Comparison of ENCODE assay signal across 9 cellular contexts in genomic region chr1:26827205-26827604, GRCh38. TPM values are rescaled to one million over a fixed set of nuclear protein-coding genes. Genes with fewer than 3 reads are reported as not detected.
DNase-seq lines count a peak whose midpoint lies in the region; TF ChIP-seq lines count a peak whose summit lies in the region.
"Had no signal": no experiment of that assay in that cellular context is flagged by ENCODE, and none has a peak within 500 bp of the region (broad histone marks: within the 10 kb centered on the region; RNA-seq: fewer than 3 reads in every experiment).

No MANE protein-coding gene starts in this region.

- peak overlapping the region; percentile 81 for H3K4me3 ChIP-seq in iPS DF 6.9 (ENCODE audit: low read length)
- H3K4me3 ChIP-seq in smooth muscle cell: peak overlapping the region; percentile 69

- no CpG with 5 or more reads among the region's 10 CpGs for WGBS in iPS DF 6.9 (ENCODE audit: insufficient coverage, insufficient read length)
- WGBS in smooth muscle cell (ENCODE audit: low lambda C conversion rate): 34% methylated on average over 3 of the region's 10 CpGs

- H3K4me2 ChIP-seq in smooth muscle cell: peak overlapping the region; percentile 93

- H3F3A ChIP-seq in smooth muscle cell (ENCODE audit: low read depth): no peaks in the 10 kb centered on the region

- H3K9me3 ChIP-seq in iPS DF 6.9 (ENCODE audit: control insufficient read depth, insufficient read depth, low read length) (no peaks in the 10 kb centered on the region), smooth muscle cell (replicated peaks; ENCODE audit: low read depth) (no peaks in the 10 kb centered on the region)

- H3K4me1 ChIP-seq in iPS DF 6.9 (ENCODE audit: control insufficient read depth, insufficient read depth, low read length) (no peaks in the 10 kb centered on the region), smooth muscle cell (ENCODE audit: low read depth) (peaks cover 21% of the 10 kb centered on the region)

- H3K27ac Mint-ChIP-seq in HFFc6: peak overlapping the region; percentile 50
- peak overlapping the region; percentile 97 for H3K27ac Mint-ChIP-seq in activated T-helper 1 cell treated with anti-CD3 and anti-CD28 coated beads, Interleukin-12 subunit alpha, Interleukin-12 subunit beta, Interleukin-2, Interleukin-4 antibody, amounts not matched to agents 30 ng/mL and 10 ng/mL and 1 ng/mL, durations not matched to agents 14 hours and 24 hours and 36 hours

- peaks cover 47% of the 10 kb centered on the region for H4K20me1 ChIP-seq in smooth muscle cell (ENCODE audit: low read depth)

- no peak overlapping the region for H2AFZ ChIP-seq in smooth muscle cell (ENCODE audit: low read depth)

- H3K4me1 Mint-ChIP-seq in HFFc6 (ENCODE audit: low read depth): peaks cover 37% of the 10 kb centered on the region
- peaks cover 70% of the 10 kb centered on the region for H3K4me1 Mint-ChIP-seq in activated T-helper 1 cell treated with anti-CD3 and anti-CD28 coated beads, Interleukin-12 subunit alpha, Interleukin-12 subunit beta, Interleukin-2, Interleukin-4 antibody, amounts not matched to agents 30 ng/mL and 10 ng/mL and 1 ng/mL, durations not matched to agents 14 hours and 24 hours and 36 hours (ENCODE audit: low read depth)

- H3K36me3 ChIP-seq in iPS DF 6.9 (ENCODE audit: control insufficient read depth, insufficient read depth, low read length): 0 out of 2 replicates have a peak, but pooled peaks cover 3% of the 10 kb centered on the region
- H3K36me3 ChIP-seq in smooth muscle cell (ENCODE audit: low read depth): no peaks in the 10 kb centered on the region

- H3K27me3 ChIP-seq in iPS DF 6.9 (ENCODE audit: control insufficient read depth, insufficient read depth, low read length): no peaks in the 10 kb centered on the region
- no peaks in the 10 kb centered on the region for H3K27me3 ChIP-seq in smooth muscle cell (ENCODE audit: low read depth)

- H3K36me3 Mint-ChIP-seq in HFFc6 (ENCODE audit: low read depth): peaks cover 4% of the 10 kb centered on the region; the same call in 1 of the 2 replicates
- H3K36me3 Mint-ChIP-seq in activated T-helper 1 cell treated with anti-CD3 and anti-CD28 coated beads, Interleukin-12 subunit alpha, Interleukin-12 subunit beta, Interleukin-2, Interleukin-4 antibody, amounts not matched to agents 30 ng/mL and 10 ng/mL and 1 ng/mL, durations not matched to agents 14 hours and 24 hours and 36 hours (ENCODE audit: low read depth): peaks cover 31% of the 10 kb centered on the region

- H3K9me3 Mint-ChIP-seq in HFFc6: no peaks in the 10 kb centered on the region
- H3K9me3 Mint-ChIP-seq in activated T-helper 1 cell treated with anti-CD3 and anti-CD28 coated beads, Interleukin-12 subunit alpha, Interleukin-12 subunit beta, Interleukin-2, Interleukin-4 antibody, amounts not matched to agents 30 ng/mL and 10 ng/mL and 1 ng/mL, durations not matched to agents 14 hours and 24 hours and 36 hours: no peaks in the 10 kb centered on the region

- peak overlapping the region; percentile 54 for H3K9ac ChIP-seq in smooth muscle cell (ENCODE audit: low read depth)

- H3K27ac ChIP-seq in iPS DF 6.9 (ENCODE audit: low read length) (no peak overlapping the region), smooth muscle cell (ENCODE audit: low read depth) (no peak overlapping the region)

- H3K27me3 Mint-ChIP-seq in HFFc6 (ENCODE audit: insufficient read depth): peaks cover 1% of the 10 kb centered on the region
- no peaks in the 10 kb centered on the region for H3K27me3 Mint-ChIP-seq in activated T-helper 1 cell treated with anti-CD3 and anti-CD28 coated beads, Interleukin-12 subunit alpha, Interleukin-12 subunit beta, Interleukin-2, Interleukin-4 antibody, amounts not matched to agents 30 ng/mL and 10 ng/mL and 1 ng/mL, durations not matched to agents 14 hours and 24 hours and 36 hours (ENCODE audit: insufficient read depth)

- intact Hi-C loops in activated T-helper 1 cell treated with anti-CD3 and anti-CD28 coated beads, Interleukin-12 subunit alpha, Interleukin-12 subunit beta, Interleukin-2, Interleukin-4 antibody, amounts not matched to agents 30 ng/mL and 10 ng/mL and 1 ng/mL, durations not matched to agents 14 hours and 24 hours and 36 hours (cut with micrococcal nuclease): loop anchor here (5.0 kb wide), 1 partner anchor 280 kb away; no protein-coding TSS in a partner anchor

- no peak for TF ChIP-seq CTCF in HFFc6 (IDR thresholded peaks at IDR 0.05)
- no peak for TF ChIP-seq CTCF in smooth muscle cell (IDR thresholded peaks at IDR 0.05; ENCODE audit: borderline replicate concordance, insufficient read depth, poor library complexity, severe bottlenecking)

- H3K4me3 Mint-ChIP-seq in HFFc6: peak overlapping the region; percentile 90
- H3K4me3 Mint-ChIP-seq in activated T-helper 1 cell treated with anti-CD3 and anti-CD28 coated beads, Interleukin-12 subunit alpha, Interleukin-12 subunit beta, Interleukin-2, Interleukin-4 antibody, amounts not matched to agents 30 ng/mL and 10 ng/mL and 1 ng/mL, durations not matched to agents 14 hours and 24 hours and 36 hours: peak overlapping the region; percentile 98

- H3K79me2 ChIP-seq in smooth muscle cell (ENCODE audit: low read depth): peaks cover 40% of the 10 kb centered on the region

- no peak for DNase-seq in HFFc6
- no peak for DNase-seq in activated T-helper 1 cell treated with anti-CD3 and anti-CD28 coated beads, Interleukin-12 subunit alpha, Interleukin-12 subunit beta, Interleukin-2, Interleukin-4 antibody, amounts not matched to agents 30 ng/mL and 10 ng/mL and 1 ng/mL, durations not matched to agents 14 hours and 24 hours and 36 hours (ENCODE audit: low spot score)
- no peak for DNase-seq in iPS DF 6.9 (ENCODE audit: low read depth, low spot score)
- no peak for DNase-seq in smooth muscle cell (lab: John Stamatoyannopoulos, UW; ENCODE audit: unreplicated experiment)
- no peak for DNase-seq in MV-4-11 (lab: John Stamatoyannopoulos, UW)
- DNase-seq in SIG-M5 treated with dmso at 0.1 percent for 504 hours (lab: John Stamatoyannopoulos, UW; ENCODE audit: unreplicated experiment): no peak
- no peak for DNase-seq in NCI-H82 (lab: John Stamatoyannopoulos, UW)
- no peak for DNase-seq in NCI-H1417 treated with DMSO at 0.1 percent for 48 hours (lab: John Stamatoyannopoulos, UW)

RNA-seq across cellular contexts. Expression of gene ZDHHC18, which starts 0.7 kb away (rescaled TPM):
- 10 to 100 TPM; 19.2 to 31.6 (median 23.8) TPM for total RNA-seq in HFFc6 (2021; fragmentation: NEBNext Ultra II Directional; extraction: Animal tissue kit (Norgen Biotek cat#: 25700))
- 87.3 and 94.4 TPM in 2 replicates for total RNA-seq in activated T-helper 1 cell treated with anti-CD3 and anti-CD28 coated beads, Interleukin-12 subunit alpha, Interleukin-12 subunit beta, Interleukin-2, Interleukin-4 antibody, amounts not matched to agents 30 ng/mL and 10 ng/mL and 1 ng/mL, durations not matched to agents 14 hours and 24 hours and 36 hours
- total RNA-seq in smooth muscle cell: 16.7 and 52.5 TPM in 2 replicates
- 20.3 and 20.8 TPM in 2 replicates for polyA plus RNA-seq in smooth muscle cell

RNA-seq across cellular contexts. Expression of gene SFN, which starts 35.7 kb away (rescaled TPM):
- total RNA-seq in HFFc6 (2021; fragmentation: NEBNext Ultra II Directional; extraction: Animal tissue kit (Norgen Biotek cat#: 25700)): under 1 TPM in 4 of 6 experiments, not detected in 2; 0.11 to 0.28 (median 0.20) TPM
- 0.47 and 0.78 TPM in 2 replicates for total RNA-seq in activated T-helper 1 cell treated with anti-CD3 and anti-CD28 coated beads, Interleukin-12 subunit alpha, Interleukin-12 subunit beta, Interleukin-2, Interleukin-4 antibody, amounts not matched to agents 30 ng/mL and 10 ng/mL and 1 ng/mL, durations not matched to agents 14 hours and 24 hours and 36 hours
- total RNA-seq in smooth muscle cell: 62.8 and 110 TPM in 2 replicates
- polyA plus RNA-seq in smooth muscle cell: 112 and 320 TPM in 2 replicates
- total RNA-seq: glomerular endothelial cell had no signal

RNA-seq across cellular contexts. Expression of gene PIGV, which starts 39.5 kb away (rescaled TPM):
- 10 to 100 TPM; 11.5 to 16.4 (median 13.6) TPM for total RNA-seq in HFFc6 (2021; fragmentation: NEBNext Ultra II Directional; extraction: Animal tissue kit (Norgen Biotek cat#: 25700))
- total RNA-seq in activated T-helper 1 cell treated with anti-CD3 and anti-CD28 coated beads, Interleukin-12 subunit alpha, Interleukin-12 subunit beta, Interleukin-2, Interleukin-4 antibody, amounts not matched to agents 30 ng/mL and 10 ng/mL and 1 ng/mL, durations not matched to agents 14 hours and 24 hours and 36 hours: 18.5 and 22.6 TPM in 2 replicates
- total RNA-seq in smooth muscle cell: 9.9 and 13.8 TPM in 2 replicates
- 8.7 and 9.4 TPM in 2 replicates for polyA plus RNA-seq in smooth muscle cell

Comparison
In these comparisons a context has a peak if more than half of its experiments do, and no peak if none do; other contexts are left out.
1. RNA of gene SFN, which starts 35.7 kb away (total RNA-seq): 62.8 to 110 TPM in smooth muscle cell; 0.47 to 0.78 TPM in activated T-helper 1 cell treated with anti-CD3 and anti-CD28 coated beads, Interleukin-12 subunit alpha, Interleukin-12 subunit beta, Interleukin-2, Interleukin-4 antibody, amounts not matched to agents 30 ng/mL and 10 ng/mL and 1 ng/mL, durations not matched to agents 14 hours and 24 hours and 36 hours and 0.11 to 0.28 TPM in HFFc6; every median in the first group is over 10 times any median in the second.